8 cellular contexts compared by ENCODE assay signal in genomic region chr13:33251131-33251629, GRCh38. TPM values are rescaled to one million over a fixed set of nuclear protein-coding genes. Genes with fewer than 3 reads are reported as not detected.
DNase-seq lines count a peak whose midpoint lies in the region; ATAC-seq, FAIRE-seq and TF ChIP-seq lines count a peak whose summit lies in the region.

No MANE protein-coding gene starts in this region.

- H3K9me3 ChIP-seq in MG63 (peaks cover 2% of the 10 kb centered on the region; the same call in 1 of the 2 replicates), colonic mucosa (no peaks in the 10 kb centered on the region), pancreas (no peaks in the 10 kb centered on the region)

- no peak overlapping the region for H3K27ac Mint-ChIP-seq in natural killer cell treated with Interleukin-12 subunit alpha and Interleukin-12 subunit beta and Interleukin-15 and Interleukin-18, amount 100 ng/mL, for 72 hours

- ATAC-seq in GM21717 (IDR thresholded peaks at IDR 0.05; ENCODE audit: unreplicated experiment) (peak; percentile 84), pancreas (peak in 3 of 4 donors; percentile 49 to 81 (median 77)), HG03280 (IDR thresholded peaks at IDR 0.05; ENCODE audit: unreplicated experiment) (no peak)
- ATAC-seq in natural killer cell treated with Interleukin-12 subunit alpha and Interleukin-12 subunit beta and Interleukin-15 and Interleukin-18, amount 100 ng/mL, for 72 hours, result no peak

- H3K27ac ChIP-seq in colonic mucosa (peak overlapping the region; percentile 56), pancreas (peak overlapping the region in 1 of 4 donors; percentile 13)

- 57 to 64% methylated on average over 2 of the region's 2 CpGs for WGBS in pancreas, 2 donors

- no peak overlapping the region for H3K4me3 ChIP-seq in MG63
- no peak overlapping the region for H3K4me3 ChIP-seq in colonic mucosa
- no peak overlapping the region for H3K4me3 ChIP-seq in pancreas

- H3K27me3 Mint-ChIP-seq in natural killer cell treated with Interleukin-12 subunit alpha and Interleukin-12 subunit beta and Interleukin-15 and Interleukin-18, amount 100 ng/mL, for 72 hours, result peaks cover 2 to 8% of the 10 kb centered on the region in 2 donors

- H3K27me3 ChIP-seq in MG63 (no peaks in the 10 kb centered on the region), colonic mucosa (no peaks in the 10 kb centered on the region), pancreas (no peaks in the 10 kb centered on the region)

- H3K36me3 Mint-ChIP-seq in natural killer cell treated with Interleukin-12 subunit alpha and Interleukin-12 subunit beta and Interleukin-15 and Interleukin-18, amount 100 ng/mL, for 72 hours, result no peaks in the 10 kb centered on the region

- no peaks in the 10 kb centered on the region for H3K4me1 Mint-ChIP-seq in natural killer cell treated with Interleukin-12 subunit alpha and Interleukin-12 subunit beta and Interleukin-15 and Interleukin-18, amount 100 ng/mL, for 72 hours (ENCODE audit: low read depth in 2 of 2)

- intact Hi-C loops in colonic mucosa (cut with DNase I), result no loop called here
- intact Hi-C loops in pancreas (cut with DNase I), result no loop called here

- no peak for FAIRE-seq in pancreas (lab: Jason Lieb, UNC)

- DNase-seq in EL (peak; percentile 99), MG63 (peak; percentile 91), colonic mucosa (no peak), pancreas (no peak)
- no peak for DNase-seq in natural killer cell treated with Interleukin-12 subunit alpha and Interleukin-12 subunit beta and Interleukin-15 and Interleukin-18, amount 100 ng/mL, for 72 hours (ENCODE audit: low spot score)
- no peak for DNase-seq in activated CD4-positive, alpha-beta T cell treated with anti-CD3 and anti-CD28 coated beads for 4 hours

- TF ChIP-seq CTCF in colonic mucosa (IDR thresholded peaks at IDR 0.05) (no peak), pancreas (IDR thresholded peaks at IDR 0.05) (no peak)

- H3K36me3 ChIP-seq in MG63 (peaks cover 53% of the 10 kb centered on the region), colonic mucosa (no peaks in the 10 kb centered on the region), pancreas (no peaks in the 10 kb centered on the region)

- no peaks in the 10 kb centered on the region for H3K9me3 Mint-ChIP-seq in natural killer cell treated with Interleukin-12 subunit alpha and Interleukin-12 subunit beta and Interleukin-15 and Interleukin-18, amount 100 ng/mL, for 72 hours

- no peak overlapping the region for H3K4me3 Mint-ChIP-seq in natural killer cell treated with Interleukin-12 subunit alpha and Interleukin-12 subunit beta and Interleukin-15 and Interleukin-18, amount 100 ng/mL, for 72 hours

- peak overlapping the region in 1 of 2 donors; percentile 21 for H3K9ac ChIP-seq in colonic mucosa (ENCODE audit: low read depth in 2 of 2, low read length in 2 of 2)

- H3K4me1 ChIP-seq in colonic mucosa (peaks cover 19% of the 10 kb centered on the region), pancreas (peaks cover 0 to 12% (median 5%) of the 10 kb centered on the region in 3 donors)

RNA-seq across cellular contexts. Expression of gene STARD13, which starts 34.4 kb away (rescaled TPM):
- total RNA-seq in MG63 (2014; rRNA removed; shearing (Covaris generic); ENCODE audit: low replicate concordance), result 16.4 and 19.2 TPM in 2 replicates
- total RNA-seq in colonic mucosa, result 10 to 100 TPM; 21.3 to 30.2 TPM
- total RNA-seq in pancreas, result 10 to 100 TPM; 16.0 to 29.4 (median 19.9) TPM
- 1 to 10 TPM; 7.8 to 9.7 TPM for polyA plus RNA-seq in pancreas
- under 1 TPM in 1 of 2 donors, not detected in 1; 0.50 TPM for total RNA-seq in natural killer cell treated with Interleukin-12 subunit alpha and Interleukin-12 subunit beta and Interleukin-15 and Interleukin-18, amount 100 ng/mL, for 72 hours

Comparison
In these comparisons a context has a peak if more than half of its experiments do, and no peak if none do; other contexts are left out.
1. DNase-seq: peak in EL (single experiment) and MG63 (single experiment); none in colonic mucosa (single experiment), pancreas (0 of 6), natural killer cell treated with Interleukin-12 subunit alpha and Interleukin-12 subunit beta and Interleukin-15 and Interleukin-18, amount 100 ng/mL, for 72 hours (single experiment) and activated CD4-positive, alpha-beta T cell treated with anti-CD3 and anti-CD28 coated beads for 4 hours (0 of 2).
2. ATAC-seq: peak in GM21717 (single experiment) and pancreas (3 of 4); none in natural killer cell treated with Interleukin-12 subunit alpha and Interleukin-12 subunit beta and Interleukin-15 and Interleukin-18, amount 100 ng/mL, for 72 hours (0 of 2) and HG03280 (single experiment).
3. RNA of gene STARD13, which starts 34.4 kb away (total RNA-seq): 21.3 to 30.2 TPM in colonic mucosa, 16.0 to 29.4 TPM in pancreas and 16.4 to 19.2 TPM in MG63; 0.50 TPM in natural killer cell treated with Interleukin-12 subunit alpha and Interleukin-12 subunit beta and Interleukin-15 and Interleukin-18, amount 100 ng/mL, for 72 hours; every median in the first group is over 10 times any median in the second.